18 cellular contexts compared by ENCODE assay signal in the genomic region with DNA sequence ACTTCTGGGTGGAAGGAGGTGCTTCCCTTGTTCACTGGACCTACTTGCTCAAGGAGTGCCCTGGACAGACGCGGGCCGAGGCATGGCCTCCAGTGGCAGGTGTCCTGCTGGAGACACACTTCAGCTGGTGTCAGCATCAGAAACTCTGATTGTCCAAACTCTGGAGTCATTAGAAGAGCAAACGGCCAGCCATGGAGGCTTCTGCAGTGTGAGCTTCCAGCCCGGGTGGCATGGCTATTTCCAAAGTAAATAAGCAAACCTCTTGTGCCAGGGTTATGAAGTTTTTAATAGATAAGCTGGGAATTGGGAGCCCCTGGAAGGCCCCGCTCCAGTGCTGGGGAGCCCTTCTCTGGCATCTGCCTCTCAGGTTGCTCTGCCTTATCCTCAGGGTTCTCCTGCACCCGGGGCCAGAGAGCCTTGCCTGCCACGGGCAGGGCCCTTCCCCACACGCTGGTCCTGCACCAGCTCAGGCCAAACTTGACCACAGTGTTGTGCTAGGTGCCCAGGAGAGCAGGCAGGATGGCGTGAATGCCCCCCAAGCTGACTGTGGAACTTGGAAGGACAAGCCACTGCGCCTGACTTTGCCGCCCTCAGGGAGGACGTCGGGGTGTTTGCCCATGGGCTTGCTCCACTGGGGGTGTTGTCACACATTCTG.
DNase-seq lines count a peak whose midpoint lies in the region; FAIRE-seq and TF ChIP-seq lines count a peak whose summit lies in the region.
"Had no signal": no experiment of that assay in that cellular context is flagged by ENCODE, and none has a peak within 500 bp of the region (broad histone marks: within the 10 kb centered on the region; RNA-seq: fewer than 3 reads in every experiment).

No MANE protein-coding gene starts in this region.

- H3K36me3 Mint-ChIP-seq in type B pancreatic cell, result no peaks in the 10 kb centered on the region
- H3K36me3 Mint-ChIP-seq: CD8-positive, alpha-beta T cell had no signal

- H3K27me3 ChIP-seq in spleen (replicated peaks in 1 of 7), result no peaks in the 10 kb centered on the region
- H3K27me3 ChIP-seq: BLaER1 treated with 17β-estradiol and CSF1 and Interleukin-3, amounts not matched to agents 10 nM and 100 nM had no signal

- no peaks in the 10 kb centered on the region for H3K4me1 Mint-ChIP-seq in type B pancreatic cell (ENCODE audit: unreplicated experiment)
- H3K4me1 Mint-ChIP-seq: IgD-negative memory B cell had no signal

- intact Hi-C loops in spleen (cut with DNase I; ENCODE audit: low total_unique reads), result no loop called here

- no peaks in the 10 kb centered on the region for H3K36me3 ChIP-seq in spleen
- H3K36me3 ChIP-seq: BLaER1 treated with 17β-estradiol and CSF1 and Interleukin-3, amounts not matched to agents 10 nM and 100 nM had no signal

- H3K4me3 ChIP-seq in spleen, result no peak overlapping the region
- H3K4me3 ChIP-seq: BLaER1 treated with 17β-estradiol and CSF1 and Interleukin-3, amounts not matched to agents 10 nM and 100 nM had no signal

- no peak for TF ChIP-seq CTCF in spleen (IDR thresholded peaks at IDR 0.05 in 8 of 11, conservative IDR thresholded peaks at IDR 0.05 in 3 of 11)
- TF ChIP-seq CTCF in type B pancreatic cell (conservative IDR thresholded peaks at IDR 0.05), result no peak

- H3K9me3 Mint-ChIP-seq in type B pancreatic cell, result no peaks in the 10 kb centered on the region
- H3K9me3 Mint-ChIP-seq: CD8-positive, alpha-beta T cell; IgD-negative memory B cell had no signal

- FAIRE-seq in GM12891 (lab: Jason Lieb, UNC), result no peak

- no peak overlapping the region for H3K4me3 Mint-ChIP-seq in type B pancreatic cell
- H3K4me3 Mint-ChIP-seq: CD8-positive, alpha-beta T cell had no signal

- WGBS in spleen, 5 donors, result 70 to 82% (median 76%) methylated on average over 8 to 14 of the region's 14 CpGs

- H3K9me3 ChIP-seq in spleen, result no peaks in the 10 kb centered on the region
- H3K9me3 ChIP-seq: BLaER1 treated with 17β-estradiol and CSF1 and Interleukin-3, amounts not matched to agents 10 nM and 100 nM had no signal

- peak; percentile 39 for DNase-seq in activated effector memory CD4-positive, alpha-beta T cell treated with anti-CD3 and anti-CD28 coated beads, Interleukin-2, amount 50 U/mL, for 16 hours
- DNase-seq in activated effector memory CD4-positive, alpha-beta T cell treated with Interleukin-2 at 50 U/mL for 16 hours, result no peak
- DNase-seq in ecto neural progenitor cell (ENCODE audit: low spot score) (peak; percentile 26), mesenteric fat pad (ENCODE audit: low spot score) (peak; percentile 85), spleen (peak; percentile 67), NCI-H1092 treated with DMSO at 0.1 percent for 48 hours (lab: John Stamatoyannopoulos, UW) (no peak), GM12891 (ENCODE audit: insufficient read length, low spot score) (no peak), type B pancreatic cell (ENCODE audit: extremely low spot score, unreplicated experiment) (no peak)
- DNase-seq: 8988T, DND-41, NCI-H1694, NCI-H2081, NCI-H2171, NCI-H524 treated with DMSO at 0.1 percent for 48 hours, NCI-H82 had no signal

- TF ChIP-seq POLR2A in spleen (IDR thresholded peaks at IDR 0.05) (no peak), GM12891 (IDR thresholded peaks at IDR 0.05; ENCODE audit: low read depth, low read length) (no peak)

- peaks cover 0 to 9% (median 0%) of the 10 kb centered on the region in 6 donors for H3K4me1 ChIP-seq in spleen

- H3K27ac Mint-ChIP-seq in type B pancreatic cell, result no peak overlapping the region
- H3K27ac Mint-ChIP-seq: CD8-positive, alpha-beta T cell had no signal

- no peaks in the 10 kb centered on the region for H3K27me3 Mint-ChIP-seq in type B pancreatic cell
- H3K27me3 Mint-ChIP-seq: IgD-negative memory B cell had no signal

- peak overlapping the region in 2 of 8 donors; percentile 61 to 75 for H3K27ac ChIP-seq in spleen
- H3K27ac ChIP-seq: BLaER1 treated with 17β-estradiol and CSF1 and Interleukin-3, amounts not matched to agents 10 nM and 100 nM had no signal

TF ChIP-seq in GM12891, 5 proteins besides CTCF, POLR2A, EP300 and RAD21:
- TF ChIP-seq SPI1 (IDR thresholded peaks at IDR 0.05; ENCODE audit: low read depth, low read length), result no peak
- no peak for TF ChIP-seq POU2F2 (IDR thresholded peaks at IDR 0.05; ENCODE audit: low read depth, low read length)
- TF ChIP-seq POLR2AphosphoS5 (IDR thresholded peaks at IDR 0.05; ENCODE audit: low read depth, low read length), result no peak
- TF ChIP-seq TAF1 (IDR thresholded peaks at IDR 0.05; ENCODE audit: low read depth, low read length), result no peak
- no peak for TF ChIP-seq PAX5 (IDR thresholded peaks at IDR 0.05; ENCODE audit: insufficient read depth, low read length, severe bottlenecking)

Comparison
In these comparisons a context has a peak if more than half of its experiments do, and no peak if none do; other contexts are left out.
1. DNase-seq: peak in activated effector memory CD4-positive, alpha-beta T cell treated with anti-CD3 and anti-CD28 coated beads, Interleukin-2, amount 50 U/mL, for 16 hours (single experiment), ecto neural progenitor cell (single experiment), mesenteric fat pad (single experiment) and spleen (single experiment); none in activated effector memory CD4-positive, alpha-beta T cell treated with Interleukin-2 at 50 U/mL for 16 hours (single experiment), NCI-H1092 treated with DMSO at 0.1 percent for 48 hours (single experiment), GM12891 (single experiment) and type B pancreatic cell (single experiment).